Comparison of ENCODE assay signal across 14 cellular contexts in the genomic region with DNA sequence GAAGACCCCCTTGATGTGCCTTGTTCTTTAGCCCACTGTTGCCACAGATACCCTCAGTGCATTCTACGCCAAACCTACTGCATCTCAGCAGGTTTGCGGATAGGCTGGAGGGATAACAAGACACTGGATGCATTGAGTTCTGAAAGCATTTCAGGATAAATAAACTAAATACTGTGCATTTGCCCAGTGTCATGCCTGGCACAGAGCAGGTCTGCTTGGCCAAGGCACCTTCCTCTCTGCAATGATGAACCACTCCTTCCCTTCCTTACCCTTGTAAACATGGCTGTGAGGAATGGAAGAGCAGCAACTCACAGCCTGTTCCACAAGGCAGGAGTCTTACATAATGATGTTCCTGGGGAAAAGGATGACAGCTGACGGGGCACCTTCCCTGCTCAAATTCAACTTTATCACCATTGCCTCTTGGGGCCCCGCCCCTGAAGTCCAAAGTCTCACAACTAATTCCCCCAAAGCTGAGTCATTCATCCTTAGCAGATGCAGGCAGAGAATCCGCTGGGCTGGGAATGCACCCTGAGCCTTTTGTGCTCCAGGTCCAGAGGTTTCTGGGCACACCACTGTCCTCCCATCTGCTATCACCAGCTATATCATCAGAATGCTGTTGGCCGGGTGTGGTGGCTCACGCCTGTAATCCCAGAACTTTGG. TPM values are rescaled to one million over a fixed set of nuclear protein-coding genes. Genes with fewer than 3 reads are reported as not detected.
DNase-seq lines count a peak whose midpoint lies in the region; ATAC-seq and TF ChIP-seq lines count a peak whose summit lies in the region.
"Had no signal": no experiment of that assay in that cellular context is flagged by ENCODE, and none has a peak within 500 bp of the region (broad histone marks: within the 10 kb centered on the region; RNA-seq: fewer than 3 reads in every experiment).

No MANE protein-coding gene starts in this region.

- H3K36me3 Mint-ChIP-seq in activated naive CD4-positive, alpha-beta T cell treated with anti-CD3 and anti-CD28 coated beads, Interleukin-2, amount 50 U/mL, for 24 hours, result peaks cover 2% of the 10 kb centered on the region
- H3K36me3 Mint-ChIP-seq in activated naive CD4-positive, alpha-beta T cell treated with anti-CD3 and anti-CD28 coated beads, Interleukin-2, amount 50 U/mL, for 72 hours, result peaks cover 5 to 7% of the 10 kb centered on the region in 2 donors

- no peak overlapping the region for H3K27ac ChIP-seq in ascending aorta
- H3K27ac ChIP-seq: gastroesophageal sphincter, KMS-11, sigmoid colon had no signal

- H3K4me1 Mint-ChIP-seq in activated naive CD4-positive, alpha-beta T cell treated with anti-CD3 and anti-CD28 coated beads, Interleukin-2, amount 50 U/mL, for 24 hours, result peaks cover 22% of the 10 kb centered on the region

- DNase-seq in activated naive CD4-positive, alpha-beta T cell treated with anti-CD3 and anti-CD28 coated beads, Interleukin-2, amount 50 U/mL, for 72 hours (ENCODE audit: low spot score in 2 of 2), result no peak
- DNase-seq in T1000 (lab: John Stamatoyannopoulos, UW), result peak; percentile 21
- peak; percentile 71 for DNase-seq in fibroblast of villous mesenchyme (ENCODE audit: low read depth)
- no peak for DNase-seq in ascending aorta (ENCODE audit: low spot score in 2 of 2)
- no peak for DNase-seq in germinal center (ENCODE audit: low spot score)
- DNase-seq: activated CD8-positive, alpha-beta T cell treated with anti-CD3 and anti-CD28 coated beads, Interleukin-2, amount 10 ng/mL, durations not matched to agents 7 days and 5 days; NCI-H446 treated with DMSO at 0.1 percent for 48 hours; sigmoid colon had no signal

- TF ChIP-seq CTCF in fibroblast of villous mesenchyme (IDR thresholded peaks at IDR 0.05; ENCODE audit: insufficient read depth, low read depth, low read length), result no peak
- TF ChIP-seq CTCF in ascending aorta (IDR thresholded peaks at IDR 0.05), result no peak

- no peak overlapping the region for H3K4me3 Mint-ChIP-seq in activated naive CD4-positive, alpha-beta T cell treated with anti-CD3 and anti-CD28 coated beads, Interleukin-2, amount 50 U/mL, for 24 hours
- H3K4me3 Mint-ChIP-seq: activated CD8-positive, alpha-beta T cell treated with anti-CD3 and anti-CD28 coated beads, Interleukin-2, amount 10 ng/mL, durations not matched to agents 7 days and 5 days; memory B cell had no signal

- no peak for ATAC-seq in activated naive CD4-positive, alpha-beta T cell treated with anti-CD3 and anti-CD28 coated beads, Interleukin-2, amount 50 U/mL, for 72 hours
- no peak for ATAC-seq in GM18909 (IDR thresholded peaks at IDR 0.05; ENCODE audit: poor library complexity, unreplicated experiment)
- no peak for ATAC-seq in HG03565 (IDR thresholded peaks at IDR 0.05; ENCODE audit: unreplicated experiment)
- ATAC-seq: activated CD8-positive, alpha-beta T cell treated with anti-CD3 and anti-CD28 coated beads, Interleukin-2, amount 10 ng/mL, durations not matched to agents 7 days and 5 days; gastroesophageal sphincter had no signal

- intact Hi-C loops in ascending aorta (cut with DNase I), result no loop called here

- no peaks in the 10 kb centered on the region for H3K9me3 ChIP-seq in ascending aorta
- H3K9me3 ChIP-seq: gastroesophageal sphincter, sigmoid colon had no signal

- H3K27me3 Mint-ChIP-seq in activated naive CD4-positive, alpha-beta T cell treated with anti-CD3 and anti-CD28 coated beads, Interleukin-2, amount 50 U/mL, for 24 hours, result no peaks in the 10 kb centered on the region

- H3K4me3 ChIP-seq in fibroblast of villous mesenchyme (ENCODE audit: low read depth, low read length) (no peak overlapping the region), ascending aorta (no peak overlapping the region)
- H3K4me3 ChIP-seq: gastroesophageal sphincter, sigmoid colon had no signal

- H3K36me3 ChIP-seq in ascending aorta, result peaks cover 21 to 36% of the 10 kb centered on the region in 2 donors

- H3K27me3 ChIP-seq in ascending aorta, result no peaks in the 10 kb centered on the region
- H3K27me3 ChIP-seq: gastroesophageal sphincter, sigmoid colon had no signal

- H3K27ac Mint-ChIP-seq in activated naive CD4-positive, alpha-beta T cell treated with anti-CD3 and anti-CD28 coated beads, Interleukin-2, amount 50 U/mL, for 24 hours, result peak overlapping the region; percentile 41
- H3K27ac Mint-ChIP-seq in activated naive CD4-positive, alpha-beta T cell treated with anti-CD3 and anti-CD28 coated beads, Interleukin-2, amount 50 U/mL, for 72 hours, result peak overlapping the region in 1 of 2 donors; percentile 72
- H3K27ac Mint-ChIP-seq: activated CD8-positive, alpha-beta T cell treated with anti-CD3 and anti-CD28 coated beads, Interleukin-2, amount 10 ng/mL, durations not matched to agents 7 days and 5 days; memory B cell had no signal

- no peaks in the 10 kb centered on the region for H3K4me1 ChIP-seq in ascending aorta
- H3K4me1 ChIP-seq: sigmoid colon had no signal

- no peaks in the 10 kb centered on the region for H3K9me3 Mint-ChIP-seq in activated naive CD4-positive, alpha-beta T cell treated with anti-CD3 and anti-CD28 coated beads, Interleukin-2, amount 50 U/mL, for 24 hours
- H3K9me3 Mint-ChIP-seq in activated naive CD4-positive, alpha-beta T cell treated with anti-CD3 and anti-CD28 coated beads, Interleukin-2, amount 50 U/mL, for 72 hours, result no peaks in the 10 kb centered on the region
- H3K9me3 Mint-ChIP-seq: memory B cell had no signal

RNA-seq across cellular contexts. Expression of a gene that starts 11.6 kb away (rescaled TPM):
- 10 to 100 TPM; 83.4 to 92.7 TPM for total RNA-seq in activated naive CD4-positive, alpha-beta T cell treated with anti-CD3 and anti-CD28 coated beads, Interleukin-2, amount 50 U/mL, for 72 hours
- total RNA-seq in fibroblast of villous mesenchyme, result 44.8 and 57.0 TPM in 2 replicates
- 51.0 TPM for total RNA-seq in ascending aorta

RNA-seq across cellular contexts. Expression of a gene that starts 19.9 kb away (rescaled TPM):
- 100 to 1,000 TPM in 1 of 2 donors, 10 to 100 TPM in 1; 67.1 to 114 TPM for total RNA-seq in activated naive CD4-positive, alpha-beta T cell treated with anti-CD3 and anti-CD28 coated beads, Interleukin-2, amount 50 U/mL, for 72 hours
- total RNA-seq in fibroblast of villous mesenchyme (54.4 and 84.2 TPM in 2 replicates), ascending aorta (69.1 TPM)

RNA-seq across cellular contexts. Expression of a gene that starts 21.0 kb away (rescaled TPM):
- under 1 TPM; 0.06 to 0.14 TPM for total RNA-seq in activated naive CD4-positive, alpha-beta T cell treated with anti-CD3 and anti-CD28 coated beads, Interleukin-2, amount 50 U/mL, for 72 hours
- total RNA-seq in fibroblast of villous mesenchyme (not detected in 2 replicates), ascending aorta (not detected)
- total RNA-seq: activated CD8-positive, alpha-beta T cell treated with anti-CD3 and anti-CD28 coated beads, Interleukin-2, amount 10 ng/mL, durations not matched to agents 7 days and 5 days had no signal

RNA-seq across cellular contexts. Expression of a gene that starts 44.3 kb away (rescaled TPM):
- total RNA-seq in activated naive CD4-positive, alpha-beta T cell treated with anti-CD3 and anti-CD28 coated beads, Interleukin-2, amount 50 U/mL, for 72 hours, result 100 to 1,000 TPM in 1 of 2 donors, 10 to 100 TPM in 1; 53.2 to 106 TPM
- total RNA-seq in fibroblast of villous mesenchyme (75.7 and 99.7 TPM in 2 replicates), ascending aorta (117 TPM)

Comparison
In these comparisons a context has a peak if more than half of its experiments do, and no peak if none do; other contexts are left out.
1. DNase-seq: peak in T1000 (single experiment) and fibroblast of villous mesenchyme (single experiment); none in activated naive CD4-positive, alpha-beta T cell treated with anti-CD3 and anti-CD28 coated beads, Interleukin-2, amount 50 U/mL, for 72 hours (0 of 2), ascending aorta (0 of 2) and germinal center (single experiment).